8 cellular contexts compared by ENCODE assay signal in the genomic region with DNA sequence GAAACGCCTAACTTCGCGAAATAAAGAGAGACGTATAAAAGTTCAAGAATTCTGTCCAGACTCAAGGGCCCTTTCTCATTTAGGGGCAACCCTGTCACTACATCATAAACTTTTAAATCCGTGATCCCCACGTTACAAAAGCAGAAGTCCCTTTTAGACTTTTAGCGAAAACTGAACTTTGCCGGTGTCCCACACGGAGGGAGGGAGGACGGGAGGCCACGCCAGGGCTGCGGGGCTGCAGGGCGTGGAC. TPM values are rescaled to one million over a fixed set of nuclear protein-coding genes. Genes with fewer than 3 reads are reported as not detected.
A peak's percentile ranks its signal among the peaks of the same experiment; 100 is the strongest.
DNase-seq lines count a peak whose midpoint lies in the region; ATAC-seq and TF ChIP-seq lines count a peak whose summit lies in the region.

No MANE protein-coding gene starts in this region.

- peaks cover 32% of the 10 kb centered on the region for H3K79me2 ChIP-seq in PC-3 (ENCODE audit: low read length)

- intact Hi-C loops in PC-3 (cut with micrococcal nuclease) = loop anchor here (5.0 to 10.0 kb wide), 4 partner anchors 57 to 299 kb away; a partner anchor contains a TSS

- no peaks in the 10 kb centered on the region for H3K9me3 Mint-ChIP-seq in activated T-cell treated with anti-CD3 and anti-CD28 coated beads, Interleukin-2, amount 50 U/mL, for 72 hours

- H3F3A ChIP-seq in PC-3 (ENCODE audit: low read length, unreplicated experiment) = no peaks in the 10 kb centered on the region

- no peaks in the 10 kb centered on the region for H3K9me3 ChIP-seq in PC-3 (ENCODE audit: low read length)

- peak overlapping the region; percentile 92 for H3K4me2 ChIP-seq in PC-3 (ENCODE audit: low read length)

- ATAC-seq in activated T-cell treated with anti-CD3 and anti-CD28 coated beads, Interleukin-2, amount 50 U/mL, for 72 hours (replicated peaks in 1 of 2) = no peak
- ATAC-seq in PC-3 = no peak

- peak overlapping the region; percentile 86 for H3K9ac ChIP-seq in PC-3 (ENCODE audit: low read length)
- H3K9ac ChIP-seq in rectal smooth muscle tissue (ENCODE audit: low read length) = no peak overlapping the region

- H3K27me3 ChIP-seq in PC-3 (ENCODE audit: low read length) = no peaks in the 10 kb centered on the region
- peaks cover 5% of the 10 kb centered on the region for H3K27me3 ChIP-seq in rectal smooth muscle tissue (ENCODE audit: control insufficient read depth, insufficient read depth, low read length)

- no peak for TF ChIP-seq POLR2A in erythroblast (IDR thresholded peaks at IDR 0.05; ENCODE audit: low read length)

- CTCF ChIA-PET in PC-3 (lab: Charles Lee) = no interaction called here

- no peak overlapping the region for H3K27ac Mint-ChIP-seq in activated T-cell treated with anti-CD3 and anti-CD28 coated beads, Interleukin-2, amount 50 U/mL, for 72 hours

- DNase-seq in activated T-cell treated with anti-CD3 and anti-CD28 coated beads, Interleukin-2, amount 50 U/mL, for 72 hours = no peak
- DNase-seq in activated T-cell treated with anti-CD3 and anti-CD28 coated beads for 4 hours = no peak
- DNase-seq in PC-3 = no peak
- peak; percentile 33 to 49 for DNase-seq in erythroblast (lab: John Stamatoyannopoulos, UW)
- DNase-seq in midbrain (lab: John Stamatoyannopoulos, UW) = no peak
- DNase-seq in middle frontal gyrus (ENCODE audit: extremely low spot score, low spot score) = no peak
- DNase-seq in NCI-H2081 (lab: John Stamatoyannopoulos, UW) = no peak

- no peaks in the 10 kb centered on the region for H3K36me3 Mint-ChIP-seq in activated T-cell treated with anti-CD3 and anti-CD28 coated beads, Interleukin-2, amount 50 U/mL, for 72 hours (ENCODE audit: insufficient read depth in 2 of 2)

- no peaks in the 10 kb centered on the region for H3K9me2 ChIP-seq in PC-3 (replicated peaks; ENCODE audit: low read length)

- H3K4me3 ChIP-seq in PC-3 (ENCODE audit: low read length) (peak overlapping the region; percentile 89), rectal smooth muscle tissue (ENCODE audit: low read length) (peak overlapping the region; percentile 26)

- H2AFZ ChIP-seq in PC-3 (ENCODE audit: low read length) = peak overlapping the region; percentile 88

- H3K27me3 Mint-ChIP-seq in activated T-cell treated with anti-CD3 and anti-CD28 coated beads, Interleukin-2, amount 50 U/mL, for 72 hours (ENCODE audit: low read depth) = peaks cover 51% of the 10 kb centered on the region

- no peaks in the 10 kb centered on the region for H3K36me3 ChIP-seq in PC-3 (ENCODE audit: low read depth, low read length)
- H3K36me3 ChIP-seq in rectal smooth muscle tissue (ENCODE audit: control insufficient read depth, insufficient read depth, low read length) = no peaks in the 10 kb centered on the region

- peaks cover 10% of the 10 kb centered on the region for H3K4me1 ChIP-seq in PC-3 (ENCODE audit: insufficient read depth, low read length)
- H3K4me1 ChIP-seq in rectal smooth muscle tissue (ENCODE audit: control insufficient read depth, insufficient read depth, low read length) = no peaks in the 10 kb centered on the region

- TF ChIP-seq CTCF in PC-3 (conservative IDR thresholded peaks at IDR 0.05; ENCODE audit: low read depth, low read length) = no peak

- POLR2A ChIA-PET in PC-3 (lab: Charles Lee; ENCODE audit: unreplicated experiment) = no interaction called here

- BruUV-seq in PC-3 (replicated peaks; lab: Mats Ljungman, UMichigan) = TSS peak; percentile 24

- peaks cover 35% of the 10 kb centered on the region for H3K4me1 Mint-ChIP-seq in activated T-cell treated with anti-CD3 and anti-CD28 coated beads, Interleukin-2, amount 50 U/mL, for 72 hours (ENCODE audit: low read depth)

- no peaks in the 10 kb centered on the region for H4K20me1 ChIP-seq in PC-3 (ENCODE audit: low read length)

- H3K4me3 Mint-ChIP-seq in activated T-cell treated with anti-CD3 and anti-CD28 coated beads, Interleukin-2, amount 50 U/mL, for 72 hours = peak overlapping the region; percentile 90 to 95

- H3K27ac ChIP-seq in PC-3 (ENCODE audit: low read length) (no peak overlapping the region), rectal smooth muscle tissue (ENCODE audit: low read depth, low read length) (no peak overlapping the region)

RNA-seq across cellular contexts. Expression of a gene that starts 0.5 kb away (rescaled TPM):
- 10 to 100 TPM in 1 of 2 donors, 1 to 10 TPM in 1; 4.5 to 10.6 TPM for total RNA-seq in activated T-cell treated with anti-CD3 and anti-CD28 coated beads, Interleukin-2, amount 50 U/mL, for 72 hours
- total RNA-seq in PC-3 (2014; rRNA removed) = 16.1 and 16.9 TPM in 2 replicates

Comparison
In these comparisons a context has a peak if more than half of its experiments do, and no peak if none do; other contexts are left out.
1. DNase-seq: peak in erythroblast (2 of 2); none in activated T-cell treated with anti-CD3 and anti-CD28 coated beads, Interleukin-2, amount 50 U/mL, for 72 hours (0 of 2), activated T-cell treated with anti-CD3 and anti-CD28 coated beads for 4 hours (single experiment), PC-3 (single experiment), midbrain (single experiment), middle frontal gyrus (single experiment) and NCI-H2081 (0 of 2).